Comparison of ENCODE assay signal across 2 cellular contexts in the genomic region with DNA sequence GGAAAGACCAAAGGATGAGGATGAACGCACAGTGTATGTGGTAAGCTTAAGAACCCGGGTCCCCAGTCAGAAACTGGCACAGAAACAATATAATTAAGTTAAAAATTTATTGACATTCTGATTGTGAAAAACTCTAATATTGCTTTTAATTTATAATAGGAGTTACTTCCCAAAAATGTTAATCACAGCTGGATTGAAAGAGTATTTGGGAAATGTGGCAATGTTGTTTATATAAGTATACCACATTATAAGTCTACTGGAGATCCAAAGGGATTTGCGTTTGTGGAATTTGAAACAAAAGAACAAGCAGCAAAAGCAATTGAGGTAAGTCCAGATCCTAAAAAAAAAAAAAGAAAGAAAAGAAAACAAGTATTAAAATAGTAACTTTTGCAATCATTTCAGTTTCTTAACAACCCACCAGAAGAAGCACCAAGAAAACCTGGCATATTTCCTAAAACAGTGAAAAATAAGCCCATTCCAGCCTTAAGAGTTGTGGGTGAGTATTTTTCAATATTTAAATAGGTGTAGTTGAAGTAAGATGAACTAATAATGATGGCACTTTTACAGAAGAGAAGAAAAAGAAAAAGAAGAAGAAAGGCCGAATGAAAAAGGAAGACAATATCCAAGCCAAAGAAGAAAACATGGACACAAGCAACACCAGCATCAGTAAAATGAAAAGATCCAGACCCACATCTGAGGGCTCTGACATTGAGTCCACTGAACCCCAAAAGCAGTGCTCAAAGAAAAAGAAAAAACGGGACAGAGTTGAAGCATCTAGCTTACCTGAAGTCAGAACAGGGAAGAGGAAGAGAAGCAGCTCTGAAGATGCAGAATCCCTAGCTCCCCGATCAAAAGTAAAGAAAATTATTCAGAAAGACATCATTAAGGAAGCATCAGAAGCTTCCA.
A peak's percentile ranks its signal among the peaks of the same experiment; 100 is the strongest.
TF ChIP-seq lines count a peak whose summit lies in the region.

No MANE protein-coding gene starts in this region.

TF ChIP-seq in HepG2, 621 proteins besides CTCF, POLR2A, EP300 and RAD21:
- TF ChIP-seq ZSCAN25 (CRISPR knock-in tag; IDR thresholded peaks at IDR 0.05): no peak
- no peak for TF ChIP-seq ZNF430 (CRISPR knock-in tag; IDR thresholded peaks at IDR 0.05)
- no peak for TF ChIP-seq TBP (CRISPR knock-in tag; IDR thresholded peaks at IDR 0.05)
TF ChIP-seq in HepG2: peak in this region for 0.

TF ChIP-seq in WTC11, 78 proteins besides CTCF, POLR2A, EP300 and RAD21 (continues in another document):
- TF ChIP-seq, protein P1, sequence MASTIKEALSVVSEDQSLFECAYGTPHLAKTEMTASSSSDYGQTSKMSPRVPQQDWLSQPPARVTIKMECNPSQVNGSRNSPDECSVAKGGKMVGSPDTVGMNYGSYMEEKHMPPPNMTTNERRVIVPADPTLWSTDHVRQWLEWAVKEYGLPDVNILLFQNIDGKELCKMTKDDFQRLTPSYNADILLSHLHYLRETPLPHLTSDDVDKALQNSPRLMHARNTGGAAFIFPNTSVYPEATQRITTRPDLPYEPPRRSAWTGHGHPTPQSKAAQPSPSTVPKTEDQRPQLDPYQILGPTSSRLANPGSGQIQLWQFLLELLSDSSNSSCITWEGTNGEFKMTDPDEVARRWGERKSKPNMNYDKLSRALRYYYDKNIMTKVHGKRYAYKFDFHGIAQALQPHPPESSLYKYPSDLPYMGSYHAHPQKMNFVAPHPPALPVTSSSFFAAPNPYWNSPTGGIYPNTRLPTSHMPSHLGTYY (CRISPR knock-in tag; IDR thresholded peaks at IDR 0.05): peak; percentile 89
- TF ChIP-seq, protein P2, sequence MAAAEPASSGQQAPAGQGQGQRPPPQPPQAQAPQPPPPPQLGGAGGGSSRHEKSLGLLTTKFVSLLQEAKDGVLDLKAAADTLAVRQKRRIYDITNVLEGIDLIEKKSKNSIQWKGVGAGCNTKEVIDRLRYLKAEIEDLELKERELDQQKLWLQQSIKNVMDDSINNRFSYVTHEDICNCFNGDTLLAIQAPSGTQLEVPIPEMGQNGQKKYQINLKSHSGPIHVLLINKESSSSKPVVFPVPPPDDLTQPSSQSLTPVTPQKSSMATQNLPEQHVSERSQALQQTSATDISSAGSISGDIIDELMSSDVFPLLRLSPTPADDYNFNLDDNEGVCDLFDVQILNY (CRISPR knock-in tag; IDR thresholded peaks at IDR 0.05): no peak
- TF ChIP-seq ZNF396 (CRISPR knock-in tag; IDR thresholded peaks at IDR 0.05; ENCODE audit: borderline replicate concordance) (no peak), NFATC4 (CRISPR knock-in tag; IDR thresholded peaks at IDR 0.05) (peak; percentile 81; the same call in 1 of the 2 replicates), PRRX2 (CRISPR knock-in tag; IDR thresholded peaks at IDR 0.05) (peak; percentile 93), HMGA2 (CRISPR knock-in tag; IDR thresholded peaks at IDR 0.05) (no peak), CBFB (CRISPR knock-in tag; IDR thresholded peaks at IDR 0.05; ENCODE audit: low read depth) (no peak), CDX4 (CRISPR knock-in tag; IDR thresholded peaks at IDR 0.05; ENCODE audit: borderline replicate concordance) (no peak), USF1 (CRISPR knock-in tag; IDR thresholded peaks at IDR 0.05) (peak; percentile 41; the same call in 1 of the 2 replicates), ELF4 (CRISPR knock-in tag; IDR thresholded peaks at IDR 0.05; ENCODE audit: low read depth) (0 out of 2 replicates have a peak, but pooled peaks have one; percentile 41), HMGXB4 (CRISPR knock-in tag; IDR thresholded peaks at IDR 0.05) (no peak), GABPB1 (CRISPR knock-in tag; IDR thresholded peaks at IDR 0.05) (no peak), ZBTB21 (CRISPR knock-in tag; IDR thresholded peaks at IDR 0.05; ENCODE audit: borderline replicate concordance) (no peak), IRF2 (CRISPR knock-in tag; IDR thresholded peaks at IDR 0.05; ENCODE audit: borderline replicate concordance, low read depth) (no peak), FOXP1 (CRISPR knock-in tag; IDR thresholded peaks at IDR 0.05; ENCODE audit: borderline replicate concordance) (no peak), NR2C2 (CRISPR knock-in tag; IDR thresholded peaks at IDR 0.05) (no peak), GTF2I (CRISPR knock-in tag; conservative IDR thresholded peaks at IDR 0.05) (no peak), TEAD1 (CRISPR knock-in tag; IDR thresholded peaks at IDR 0.05) (peak; percentile 76; the same call in 1 of the 2 replicates), RELA (CRISPR knock-in tag; IDR thresholded peaks at IDR 0.05; ENCODE audit: borderline replicate concordance) (no peak), ZNF281 (CRISPR knock-in tag; IDR thresholded peaks at IDR 0.05) (no peak), NFE2L1 (CRISPR knock-in tag; IDR thresholded peaks at IDR 0.05) (0 out of 2 replicates have a peak, but pooled peaks have one; percentile 24), ZNF416 (CRISPR knock-in tag; IDR thresholded peaks at IDR 0.05) (peak; percentile 79; the same call in 1 of the 2 replicates), FOXK1 (CRISPR knock-in tag; IDR thresholded peaks at IDR 0.05) (no peak), NR3C1 (CRISPR knock-in tag; conservative IDR thresholded peaks at IDR 0.05; ENCODE audit: low read depth) (no peak), STAT6 (CRISPR knock-in tag; conservative IDR thresholded peaks at IDR 0.05; ENCODE audit: low read depth) (no peak), ETV6 (CRISPR knock-in tag; IDR thresholded peaks at IDR 0.05) (no peak)
- TF ChIP-seq, protein P3, sequence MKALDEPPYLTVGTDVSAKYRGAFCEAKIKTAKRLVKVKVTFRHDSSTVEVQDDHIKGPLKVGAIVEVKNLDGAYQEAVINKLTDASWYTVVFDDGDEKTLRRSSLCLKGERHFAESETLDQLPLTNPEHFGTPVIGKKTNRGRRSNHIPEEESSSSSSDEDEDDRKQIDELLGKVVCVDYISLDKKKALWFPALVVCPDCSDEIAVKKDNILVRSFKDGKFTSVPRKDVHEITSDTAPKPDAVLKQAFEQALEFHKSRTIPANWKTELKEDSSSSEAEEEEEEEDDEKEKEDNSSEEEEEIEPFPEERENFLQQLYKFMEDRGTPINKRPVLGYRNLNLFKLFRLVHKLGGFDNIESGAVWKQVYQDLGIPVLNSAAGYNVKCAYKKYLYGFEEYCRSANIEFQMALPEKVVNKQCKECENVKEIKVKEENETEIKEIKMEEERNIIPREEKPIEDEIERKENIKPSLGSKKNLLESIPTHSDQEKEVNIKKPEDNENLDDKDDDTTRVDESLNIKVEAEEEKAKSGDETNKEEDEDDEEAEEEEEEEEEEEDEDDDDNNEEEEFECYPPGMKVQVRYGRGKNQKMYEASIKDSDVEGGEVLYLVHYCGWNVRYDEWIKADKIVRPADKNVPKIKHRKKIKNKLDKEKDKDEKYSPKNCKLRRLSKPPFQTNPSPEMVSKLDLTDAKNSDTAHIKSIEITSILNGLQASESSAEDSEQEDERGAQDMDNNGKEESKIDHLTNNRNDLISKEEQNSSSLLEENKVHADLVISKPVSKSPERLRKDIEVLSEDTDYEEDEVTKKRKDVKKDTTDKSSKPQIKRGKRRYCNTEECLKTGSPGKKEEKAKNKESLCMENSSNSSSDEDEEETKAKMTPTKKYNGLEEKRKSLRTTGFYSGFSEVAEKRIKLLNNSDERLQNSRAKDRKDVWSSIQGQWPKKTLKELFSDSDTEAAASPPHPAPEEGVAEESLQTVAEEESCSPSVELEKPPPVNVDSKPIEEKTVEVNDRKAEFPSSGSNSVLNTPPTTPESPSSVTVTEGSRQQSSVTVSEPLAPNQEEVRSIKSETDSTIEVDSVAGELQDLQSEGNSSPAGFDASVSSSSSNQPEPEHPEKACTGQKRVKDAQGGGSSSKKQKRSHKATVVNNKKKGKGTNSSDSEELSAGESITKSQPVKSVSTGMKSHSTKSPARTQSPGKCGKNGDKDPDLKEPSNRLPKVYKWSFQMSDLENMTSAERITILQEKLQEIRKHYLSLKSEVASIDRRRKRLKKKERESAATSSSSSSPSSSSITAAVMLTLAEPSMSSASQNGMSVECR (CRISPR knock-in tag; IDR thresholded peaks at IDR 0.05; ENCODE audit: borderline replicate concordance): peak; percentile 47; the same call in 1 of the 2 replicates
- TF ChIP-seq, protein P4, sequence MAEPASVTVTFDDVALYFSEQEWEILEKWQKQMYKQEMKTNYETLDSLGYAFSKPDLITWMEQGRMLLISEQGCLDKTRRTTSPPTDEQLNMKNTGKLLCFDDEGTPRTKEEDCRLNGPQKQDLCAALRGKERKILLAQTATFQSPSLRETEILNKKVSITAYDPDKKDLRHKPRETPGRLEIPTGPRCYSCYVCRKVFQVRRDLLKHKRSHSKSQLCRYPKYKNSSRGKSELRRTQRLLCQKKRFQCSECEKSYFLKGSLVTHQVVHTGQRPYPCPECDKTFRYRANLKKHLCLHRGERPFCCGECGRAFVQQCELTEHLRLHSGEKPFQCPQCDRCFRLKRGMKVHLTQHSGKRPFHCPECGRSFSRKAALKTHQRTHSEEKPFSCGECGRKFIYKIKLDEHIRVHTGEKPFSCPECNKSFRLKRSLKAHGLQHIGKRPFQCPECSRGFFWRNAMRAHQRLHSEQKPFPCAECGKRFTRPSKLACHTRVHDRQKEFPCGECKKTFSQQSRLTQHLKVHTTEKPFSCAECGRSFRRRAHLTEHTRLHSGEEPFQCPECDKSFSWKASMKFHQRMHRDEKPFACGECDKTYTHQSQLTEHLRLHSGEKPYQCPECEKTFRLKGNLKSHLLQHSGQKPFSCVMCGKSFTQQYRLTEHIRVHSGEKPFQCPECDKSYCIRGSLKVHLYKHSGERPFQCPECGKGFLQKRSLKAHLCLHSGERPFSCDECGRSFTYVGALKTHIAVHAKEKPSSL (CRISPR knock-in tag; conservative IDR thresholded peaks at IDR 0.05): peak; percentile 84
- TF ChIP-seq, protein P5, sequence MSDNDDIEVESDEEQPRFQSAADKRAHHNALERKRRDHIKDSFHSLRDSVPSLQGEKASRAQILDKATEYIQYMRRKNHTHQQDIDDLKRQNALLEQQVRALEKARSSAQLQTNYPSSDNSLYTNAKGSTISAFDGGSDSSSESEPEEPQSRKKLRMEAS (CRISPR knock-in tag; IDR thresholded peaks at IDR 0.05): no peak
- TF ChIP-seq, protein P6, sequence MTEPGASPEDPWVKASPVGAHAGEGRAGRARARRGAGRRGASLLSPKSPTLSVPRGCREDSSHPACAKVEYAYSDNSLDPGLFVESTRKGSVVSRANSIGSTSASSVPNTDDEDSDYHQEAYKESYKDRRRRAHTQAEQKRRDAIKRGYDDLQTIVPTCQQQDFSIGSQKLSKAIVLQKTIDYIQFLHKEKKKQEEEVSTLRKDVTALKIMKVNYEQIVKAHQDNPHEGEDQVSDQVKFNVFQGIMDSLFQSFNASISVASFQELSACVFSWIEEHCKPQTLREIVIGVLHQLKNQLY (CRISPR knock-in tag; IDR thresholded peaks at IDR 0.05): no peak
